In genomic region chr6:168451805-168452204, GRCh38 we compare ENCODE assay signal across 2 cellular contexts.
TF ChIP-seq lines count a peak whose summit lies in the region.

No MANE protein-coding gene starts in this region.

TF ChIP-seq in Ishikawa, 13 proteins besides CTCF, POLR2A, EP300 and RAD21:
- TF ChIP-seq TCF12 (IDR thresholded peaks at IDR 0.05; ENCODE audit: low read depth) (no peak), TEAD4 (IDR thresholded peaks at IDR 0.05) (no peak), YY1 (IDR thresholded peaks at IDR 0.05; ENCODE audit: low read depth) (no peak), EGR1 (IDR thresholded peaks at IDR 0.05) (no peak), MAX (IDR thresholded peaks at IDR 0.05) (no peak), CREB1 (IDR thresholded peaks at IDR 0.05; ENCODE audit: low read depth) (no peak), ZBTB7A (IDR thresholded peaks at IDR 0.05; ENCODE audit: low read depth) (peak; percentile 82; the same call in 1 of the 2 replicates), REST (IDR thresholded peaks at IDR 0.05; ENCODE audit: low read depth) (no peak), USF1 (IDR thresholded peaks at IDR 0.05) (no peak)

TF ChIP-seq in K562, 482 proteins besides CTCF, POLR2A, EP300 and RAD21:
- TF ChIP-seq THRB (CRISPR knock-in tag; conservative IDR thresholded peaks at IDR 0.05) = no peak
- no peak for TF ChIP-seq MAFF (IDR thresholded peaks at IDR 0.05; ENCODE audit: low read length)
- TF ChIP-seq ZBTB7A (IDR thresholded peaks at IDR 0.05; ENCODE audit: borderline replicate concordance, control insufficient read depth, low read depth, low read length) = peak; percentile 74; the same call in 1 of the 2 replicates
- TF ChIP-seq ZBTB5 (IDR thresholded peaks at IDR 0.05) = no peak
- no peak for TF ChIP-seq HNRNPK (IDR thresholded peaks at IDR 0.05; ENCODE audit: low read depth, low read length, poor library complexity, severe bottlenecking)
- no peak for TF ChIP-seq BCLAF1 (IDR thresholded peaks at IDR 0.05; ENCODE audit: borderline replicate concordance in 1 of 2, control insufficient read depth in 1 of 2, low read depth in 2 of 2, low read length in 1 of 2)
